ENCODE assay signal across 1 cellular context in the genomic region with DNA sequence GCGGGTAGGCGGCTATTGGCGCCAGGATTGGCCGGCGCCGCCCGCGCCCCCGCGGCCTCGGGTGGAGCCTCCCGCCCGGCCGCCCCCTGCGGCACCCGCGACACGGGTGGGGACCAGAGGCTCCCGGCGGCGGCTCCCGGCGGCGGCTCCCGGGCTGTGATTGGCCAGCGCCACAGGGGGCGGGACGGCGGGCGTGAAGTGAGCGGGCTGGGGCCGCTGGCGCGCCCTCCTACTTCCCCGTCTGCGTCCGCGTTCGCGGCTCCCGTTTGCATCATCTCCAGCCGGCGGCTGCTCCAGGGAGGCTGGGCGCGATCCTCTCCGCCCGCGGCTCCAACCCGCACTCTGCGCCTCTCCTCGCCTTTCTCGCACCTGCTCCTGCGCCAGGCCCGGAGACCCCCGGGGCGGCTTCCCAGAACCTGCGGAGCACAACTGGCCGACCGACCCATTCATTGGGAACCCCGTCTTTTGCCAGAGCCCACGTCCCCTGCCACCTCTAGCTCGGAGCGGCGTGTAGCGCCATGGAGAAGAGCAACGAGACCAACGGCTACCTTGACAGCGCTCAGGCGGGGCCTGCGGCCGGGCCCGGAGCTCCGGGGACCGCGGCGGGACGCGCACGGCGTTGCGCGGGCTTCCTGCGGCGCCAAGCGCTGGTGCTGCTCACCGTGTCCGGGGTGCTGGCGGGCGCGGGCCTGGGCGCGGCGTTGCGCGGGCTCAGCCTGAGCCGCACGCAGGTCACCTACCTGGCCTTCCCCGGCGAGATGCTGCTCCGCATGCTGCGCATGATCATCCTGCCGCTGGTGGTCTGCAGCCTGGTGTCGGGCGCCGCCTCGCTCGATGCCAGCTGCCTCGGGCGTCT.
TF ChIP-seq lines count a peak whose summit lies in the region.

A gene (plus strand): TSS at position 274 of the 856 bp plus-strand sequence. CDS start 245 bp downstream, at position 519.

TF ChIP-seq in HepG2, 621 proteins besides CTCF, POLR2A, EP300 and RAD21 (continued from another document and continues in another):
- TF ChIP-seq, protein P1, sequence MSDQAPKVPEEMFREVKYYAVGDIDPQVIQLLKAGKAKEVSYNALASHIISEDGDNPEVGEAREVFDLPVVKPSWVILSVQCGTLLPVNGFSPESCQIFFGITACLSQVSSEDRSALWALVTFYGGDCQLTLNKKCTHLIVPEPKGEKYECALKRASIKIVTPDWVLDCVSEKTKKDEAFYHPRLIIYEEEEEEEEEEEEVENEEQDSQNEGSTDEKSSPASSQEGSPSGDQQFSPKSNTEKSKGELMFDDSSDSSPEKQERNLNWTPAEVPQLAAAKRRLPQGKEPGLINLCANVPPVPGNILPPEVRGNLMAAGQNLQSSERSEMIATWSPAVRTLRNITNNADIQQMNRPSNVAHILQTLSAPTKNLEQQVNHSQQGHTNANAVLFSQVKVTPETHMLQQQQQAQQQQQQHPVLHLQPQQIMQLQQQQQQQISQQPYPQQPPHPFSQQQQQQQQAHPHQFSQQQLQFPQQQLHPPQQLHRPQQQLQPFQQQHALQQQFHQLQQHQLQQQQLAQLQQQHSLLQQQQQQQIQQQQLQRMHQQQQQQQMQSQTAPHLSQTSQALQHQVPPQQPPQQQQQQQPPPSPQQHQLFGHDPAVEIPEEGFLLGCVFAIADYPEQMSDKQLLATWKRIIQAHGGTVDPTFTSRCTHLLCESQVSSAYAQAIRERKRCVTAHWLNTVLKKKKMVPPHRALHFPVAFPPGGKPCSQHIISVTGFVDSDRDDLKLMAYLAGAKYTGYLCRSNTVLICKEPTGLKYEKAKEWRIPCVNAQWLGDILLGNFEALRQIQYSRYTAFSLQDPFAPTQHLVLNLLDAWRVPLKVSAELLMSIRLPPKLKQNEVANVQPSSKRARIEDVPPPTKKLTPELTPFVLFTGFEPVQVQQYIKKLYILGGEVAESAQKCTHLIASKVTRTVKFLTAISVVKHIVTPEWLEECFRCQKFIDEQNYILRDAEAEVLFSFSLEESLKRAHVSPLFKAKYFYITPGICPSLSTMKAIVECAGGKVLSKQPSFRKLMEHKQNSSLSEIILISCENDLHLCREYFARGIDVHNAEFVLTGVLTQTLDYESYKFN (CRISPR knock-in tag; conservative IDR thresholded peaks at IDR 0.05) = no peak
- TF ChIP-seq, protein P2, sequence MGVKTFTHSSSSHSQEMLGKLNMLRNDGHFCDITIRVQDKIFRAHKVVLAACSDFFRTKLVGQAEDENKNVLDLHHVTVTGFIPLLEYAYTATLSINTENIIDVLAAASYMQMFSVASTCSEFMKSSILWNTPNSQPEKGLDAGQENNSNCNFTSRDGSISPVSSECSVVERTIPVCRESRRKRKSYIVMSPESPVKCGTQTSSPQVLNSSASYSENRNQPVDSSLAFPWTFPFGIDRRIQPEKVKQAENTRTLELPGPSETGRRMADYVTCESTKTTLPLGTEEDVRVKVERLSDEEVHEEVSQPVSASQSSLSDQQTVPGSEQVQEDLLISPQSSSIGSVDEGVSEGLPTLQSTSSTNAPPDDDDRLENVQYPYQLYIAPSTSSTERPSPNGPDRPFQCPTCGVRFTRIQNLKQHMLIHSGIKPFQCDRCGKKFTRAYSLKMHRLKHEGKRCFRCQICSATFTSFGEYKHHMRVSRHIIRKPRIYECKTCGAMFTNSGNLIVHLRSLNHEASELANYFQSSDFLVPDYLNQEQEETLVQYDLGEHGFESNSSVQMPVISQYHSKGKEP (CRISPR knock-in tag; IDR thresholded peaks at IDR 0.05) = 0 out of 2 replicates have a peak, but pooled peaks have one; percentile 50
- TF ChIP-seq HMG20A (CRISPR knock-in tag; IDR thresholded peaks at IDR 0.05; ENCODE audit: borderline replicate concordance) = no peak
- TF ChIP-seq, protein P3, sequence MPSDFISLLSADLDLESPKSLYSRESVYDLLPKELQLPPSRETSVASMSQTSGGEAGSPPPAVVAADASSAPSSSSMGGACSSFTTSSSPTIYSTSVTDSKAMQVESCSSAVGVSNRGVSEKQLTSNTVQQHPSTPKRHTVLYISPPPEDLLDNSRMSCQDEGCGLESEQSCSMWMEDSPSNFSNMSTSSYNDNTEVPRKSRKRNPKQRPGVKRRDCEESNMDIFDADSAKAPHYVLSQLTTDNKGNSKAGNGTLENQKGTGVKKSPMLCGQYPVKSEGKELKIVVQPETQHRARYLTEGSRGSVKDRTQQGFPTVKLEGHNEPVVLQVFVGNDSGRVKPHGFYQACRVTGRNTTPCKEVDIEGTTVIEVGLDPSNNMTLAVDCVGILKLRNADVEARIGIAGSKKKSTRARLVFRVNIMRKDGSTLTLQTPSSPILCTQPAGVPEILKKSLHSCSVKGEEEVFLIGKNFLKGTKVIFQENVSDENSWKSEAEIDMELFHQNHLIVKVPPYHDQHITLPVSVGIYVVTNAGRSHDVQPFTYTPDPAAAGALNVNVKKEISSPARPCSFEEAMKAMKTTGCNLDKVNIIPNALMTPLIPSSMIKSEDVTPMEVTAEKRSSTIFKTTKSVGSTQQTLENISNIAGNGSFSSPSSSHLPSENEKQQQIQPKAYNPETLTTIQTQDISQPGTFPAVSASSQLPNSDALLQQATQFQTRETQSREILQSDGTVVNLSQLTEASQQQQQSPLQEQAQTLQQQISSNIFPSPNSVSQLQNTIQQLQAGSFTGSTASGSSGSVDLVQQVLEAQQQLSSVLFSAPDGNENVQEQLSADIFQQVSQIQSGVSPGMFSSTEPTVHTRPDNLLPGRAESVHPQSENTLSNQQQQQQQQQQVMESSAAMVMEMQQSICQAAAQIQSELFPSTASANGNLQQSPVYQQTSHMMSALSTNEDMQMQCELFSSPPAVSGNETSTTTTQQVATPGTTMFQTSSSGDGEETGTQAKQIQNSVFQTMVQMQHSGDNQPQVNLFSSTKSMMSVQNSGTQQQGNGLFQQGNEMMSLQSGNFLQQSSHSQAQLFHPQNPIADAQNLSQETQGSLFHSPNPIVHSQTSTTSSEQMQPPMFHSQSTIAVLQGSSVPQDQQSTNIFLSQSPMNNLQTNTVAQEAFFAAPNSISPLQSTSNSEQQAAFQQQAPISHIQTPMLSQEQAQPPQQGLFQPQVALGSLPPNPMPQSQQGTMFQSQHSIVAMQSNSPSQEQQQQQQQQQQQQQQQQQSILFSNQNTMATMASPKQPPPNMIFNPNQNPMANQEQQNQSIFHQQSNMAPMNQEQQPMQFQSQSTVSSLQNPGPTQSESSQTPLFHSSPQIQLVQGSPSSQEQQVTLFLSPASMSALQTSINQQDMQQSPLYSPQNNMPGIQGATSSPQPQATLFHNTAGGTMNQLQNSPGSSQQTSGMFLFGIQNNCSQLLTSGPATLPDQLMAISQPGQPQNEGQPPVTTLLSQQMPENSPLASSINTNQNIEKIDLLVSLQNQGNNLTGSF (CRISPR knock-in tag; IDR thresholded peaks at IDR 0.05) = peak; percentile 66; the same call in 1 of the 2 replicates
- no peak for TF ChIP-seq WIZ (CRISPR knock-in tag; IDR thresholded peaks at IDR 0.05)
- TF ChIP-seq, protein P4, sequence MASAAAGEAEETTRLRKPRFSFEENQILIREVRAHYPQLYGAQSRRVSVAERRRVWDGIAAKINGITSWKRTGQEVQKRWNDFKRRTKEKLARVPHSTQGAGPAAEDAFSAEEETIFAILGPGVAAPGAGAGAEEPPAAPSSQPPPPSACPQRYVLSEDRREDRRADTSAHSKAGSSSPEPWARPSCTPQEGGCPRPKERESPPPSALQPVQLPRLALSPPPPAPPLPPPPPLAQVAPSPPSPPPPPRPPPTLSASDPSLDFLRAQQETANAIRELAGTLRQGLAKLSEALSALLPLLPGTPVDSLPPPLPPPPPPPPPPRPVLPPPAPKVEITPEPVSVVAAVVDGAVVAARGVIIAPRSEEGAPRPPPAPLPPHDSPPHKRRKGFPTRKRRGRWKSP (CRISPR knock-in tag; IDR thresholded peaks at IDR 0.05) = peak; percentile 74
- 0 out of 2 replicates have a peak, but pooled peaks have one; percentile 40 for TF ChIP-seq ZBTB7A (CRISPR knock-in tag; IDR thresholded peaks at IDR 0.05)
- no peak for TF ChIP-seq IKZF1 (IDR thresholded peaks at IDR 0.05)
- TF ChIP-seq, protein P5, sequence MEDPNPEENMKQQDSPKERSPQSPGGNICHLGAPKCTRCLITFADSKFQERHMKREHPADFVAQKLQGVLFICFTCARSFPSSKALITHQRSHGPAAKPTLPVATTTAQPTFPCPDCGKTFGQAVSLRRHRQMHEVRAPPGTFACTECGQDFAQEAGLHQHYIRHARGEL (CRISPR knock-in tag; IDR thresholded peaks at IDR 0.05) = 0 out of 2 replicates have a peak, but pooled peaks have one; percentile 56
- TF ChIP-seq AGO1 (IDR thresholded peaks at IDR 0.05; ENCODE audit: low read depth, low read length, poor library complexity, severe bottlenecking) = no peak
- TF ChIP-seq PLRG1 (conservative IDR thresholded peaks at IDR 0.05) = no peak
- peak; percentile 66; the same call in 1 of the 2 replicates for TF ChIP-seq ZNF264 (CRISPR knock-in tag; IDR thresholded peaks at IDR 0.05)
- no peak for TF ChIP-seq ZNF460 (CRISPR knock-in tag; IDR thresholded peaks at IDR 0.05; ENCODE audit: borderline replicate concordance)
- TF ChIP-seq ZC3H4 (CRISPR knock-in tag; IDR thresholded peaks at IDR 0.05; ENCODE audit: borderline replicate concordance) = no peak
- no peak for TF ChIP-seq SRF (IDR thresholded peaks at IDR 0.05; ENCODE audit: low read depth, low read length)
- TF ChIP-seq POLR2AphosphoS2 (IDR thresholded peaks at IDR 0.05; ENCODE audit: low read depth, low read length) = no peak
- TF ChIP-seq, protein P6, sequence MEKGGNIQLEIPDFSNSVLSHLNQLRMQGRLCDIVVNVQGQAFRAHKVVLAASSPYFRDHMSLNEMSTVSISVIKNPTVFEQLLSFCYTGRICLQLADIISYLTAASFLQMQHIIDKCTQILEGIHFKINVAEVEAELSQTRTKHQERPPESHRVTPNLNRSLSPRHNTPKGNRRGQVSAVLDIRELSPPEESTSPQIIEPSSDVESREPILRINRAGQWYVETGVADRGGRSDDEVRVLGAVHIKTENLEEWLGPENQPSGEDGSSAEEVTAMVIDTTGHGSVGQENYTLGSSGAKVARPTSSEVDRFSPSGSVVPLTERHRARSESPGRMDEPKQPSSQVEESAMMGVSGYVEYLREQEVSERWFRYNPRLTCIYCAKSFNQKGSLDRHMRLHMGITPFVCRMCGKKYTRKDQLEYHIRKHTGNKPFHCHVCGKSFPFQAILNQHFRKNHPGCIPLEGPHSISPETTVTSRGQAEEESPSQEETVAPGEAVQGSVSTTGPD (CRISPR knock-in tag; IDR thresholded peaks at IDR 0.05) = no peak
- TF ChIP-seq REL (CRISPR knock-in tag; conservative IDR thresholded peaks at IDR 0.05) = no peak; the same call in 1 of the 2 replicates
- TF ChIP-seq SIX1 (CRISPR knock-in tag; IDR thresholded peaks at IDR 0.05; ENCODE audit: borderline replicate concordance) = no peak
- TF ChIP-seq RXRB (CRISPR knock-in tag; IDR thresholded peaks at IDR 0.05; ENCODE audit: borderline replicate concordance) = peak; percentile 36; the same call in 1 of the 2 replicates
- TF ChIP-seq, protein P7, sequence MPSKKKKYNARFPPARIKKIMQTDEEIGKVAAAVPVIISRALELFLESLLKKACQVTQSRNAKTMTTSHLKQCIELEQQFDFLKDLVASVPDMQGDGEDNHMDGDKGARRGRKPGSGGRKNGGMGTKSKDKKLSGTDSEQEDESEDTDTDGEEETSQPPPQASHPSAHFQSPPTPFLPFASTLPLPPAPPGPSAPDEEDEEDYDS (CRISPR knock-in tag; IDR thresholded peaks at IDR 0.05) = no peak; the same call in none of the 2 replicates
- TF ChIP-seq HNF4G (IDR thresholded peaks at IDR 0.05; ENCODE audit: borderline replicate concordance, low read depth, low read length) = no peak; the same call in 1 of the 2 replicates
- TF ChIP-seq HNF4G (CRISPR knock-in tag; IDR thresholded peaks at IDR 0.05; ENCODE audit: borderline replicate concordance, low read depth) = no peak
- TF ChIP-seq, protein P8, sequence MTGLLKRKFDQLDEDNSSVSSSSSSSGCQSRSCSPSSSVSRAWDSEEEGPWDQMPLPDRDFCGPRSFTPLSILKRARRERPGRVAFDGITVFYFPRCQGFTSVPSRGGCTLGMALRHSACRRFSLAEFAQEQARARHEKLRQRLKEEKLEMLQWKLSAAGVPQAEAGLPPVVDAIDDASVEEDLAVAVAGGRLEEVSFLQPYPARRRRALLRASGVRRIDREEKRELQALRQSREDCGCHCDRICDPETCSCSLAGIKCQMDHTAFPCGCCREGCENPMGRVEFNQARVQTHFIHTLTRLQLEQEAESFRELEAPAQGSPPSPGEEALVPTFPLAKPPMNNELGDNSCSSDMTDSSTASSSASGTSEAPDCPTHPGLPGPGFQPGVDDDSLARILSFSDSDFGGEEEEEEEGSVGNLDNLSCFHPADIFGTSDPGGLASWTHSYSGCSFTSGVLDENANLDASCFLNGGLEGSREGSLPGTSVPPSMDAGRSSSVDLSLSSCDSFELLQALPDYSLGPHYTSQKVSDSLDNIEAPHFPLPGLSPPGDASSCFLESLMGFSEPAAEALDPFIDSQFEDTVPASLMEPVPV (CRISPR knock-in tag; IDR thresholded peaks at IDR 0.05) = no peak
- TF ChIP-seq ZNF598 (CRISPR knock-in tag; IDR thresholded peaks at IDR 0.05; ENCODE audit: borderline replicate concordance) = no peak
- TF ChIP-seq MEIS1 (CRISPR knock-in tag; IDR thresholded peaks at IDR 0.05; ENCODE audit: borderline replicate concordance) = no peak; the same call in 1 of the 2 replicates
- TF ChIP-seq JUND (CRISPR knock-in tag; IDR thresholded peaks at IDR 0.05) = no peak
- TF ChIP-seq IRF2 (CRISPR knock-in tag; IDR thresholded peaks at IDR 0.05) = no peak; the same call in 1 of the 2 replicates
- TF ChIP-seq, protein P9, sequence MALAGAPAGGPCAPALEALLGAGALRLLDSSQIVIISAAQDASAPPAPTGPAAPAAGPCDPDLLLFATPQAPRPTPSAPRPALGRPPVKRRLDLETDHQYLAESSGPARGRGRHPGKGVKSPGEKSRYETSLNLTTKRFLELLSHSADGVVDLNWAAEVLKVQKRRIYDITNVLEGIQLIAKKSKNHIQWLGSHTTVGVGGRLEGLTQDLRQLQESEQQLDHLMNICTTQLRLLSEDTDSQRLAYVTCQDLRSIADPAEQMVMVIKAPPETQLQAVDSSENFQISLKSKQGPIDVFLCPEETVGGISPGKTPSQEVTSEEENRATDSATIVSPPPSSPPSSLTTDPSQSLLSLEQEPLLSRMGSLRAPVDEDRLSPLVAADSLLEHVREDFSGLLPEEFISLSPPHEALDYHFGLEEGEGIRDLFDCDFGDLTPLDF (CRISPR knock-in tag; IDR thresholded peaks at IDR 0.05) = no peak; the same call in 1 of the 2 replicates
- TF ChIP-seq, protein P10, sequence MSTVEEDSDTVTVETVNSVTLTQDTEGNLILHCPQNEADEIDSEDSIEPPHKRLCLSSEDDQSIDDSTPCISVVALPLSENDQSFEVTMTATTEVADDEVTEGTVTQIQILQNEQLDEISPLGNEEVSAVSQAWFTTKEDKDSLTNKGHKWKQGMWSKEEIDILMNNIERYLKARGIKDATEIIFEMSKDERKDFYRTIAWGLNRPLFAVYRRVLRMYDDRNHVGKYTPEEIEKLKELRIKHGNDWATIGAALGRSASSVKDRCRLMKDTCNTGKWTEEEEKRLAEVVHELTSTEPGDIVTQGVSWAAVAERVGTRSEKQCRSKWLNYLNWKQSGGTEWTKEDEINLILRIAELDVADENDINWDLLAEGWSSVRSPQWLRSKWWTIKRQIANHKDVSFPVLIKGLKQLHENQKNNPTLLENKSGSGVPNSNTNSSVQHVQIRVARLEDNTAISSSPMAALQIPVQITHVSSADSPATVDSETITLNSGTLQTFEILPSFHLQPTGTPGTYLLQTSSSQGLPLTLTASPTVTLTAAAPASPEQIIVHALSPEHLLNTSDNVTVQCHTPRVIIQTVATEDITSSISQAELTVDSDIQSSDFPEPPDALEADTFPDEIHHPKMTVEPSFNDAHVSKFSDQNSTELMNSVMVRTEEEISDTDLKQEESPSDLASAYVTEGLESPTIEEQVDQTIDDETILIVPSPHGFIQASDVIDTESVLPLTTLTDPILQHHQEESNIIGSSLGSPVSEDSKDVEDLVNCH (CRISPR knock-in tag; IDR thresholded peaks at IDR 0.05) = no peak
- no peak for TF ChIP-seq ZFP36L2 (CRISPR knock-in tag; IDR thresholded peaks at IDR 0.05)
- TF ChIP-seq PHB2 (IDR thresholded peaks at IDR 0.05; ENCODE audit: partially characterized antibody) = no peak
